13 cellular contexts compared by ENCODE assay signal in the genomic region with DNA sequence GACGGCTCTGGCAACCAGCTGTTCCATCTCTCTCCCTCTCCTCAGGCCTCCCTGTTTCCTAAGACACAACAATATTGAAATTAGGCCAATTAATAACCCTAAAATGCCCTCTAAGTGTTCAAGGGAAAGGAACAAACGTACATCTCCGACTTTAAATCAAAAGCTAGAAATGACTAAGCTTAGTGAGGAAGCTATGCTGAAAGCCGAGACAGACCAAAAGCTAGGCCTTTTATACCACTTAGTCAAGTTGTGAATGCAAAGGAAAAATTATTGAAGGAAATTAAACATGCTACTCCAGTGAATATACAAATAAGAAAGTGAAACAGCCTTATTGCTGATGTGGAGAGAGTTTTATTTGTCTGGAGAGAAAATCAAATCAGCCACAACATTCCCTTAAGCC.
"Had no signal": no experiment of that assay in that cellular context is flagged by ENCODE, and none has a peak within 500 bp of the region (broad histone marks: within the 10 kb centered on the region; RNA-seq: fewer than 3 reads in every experiment).

No MANE protein-coding gene starts in this region.

- H3K4me1 Mint-ChIP-seq: naive B cell; stimulated activated naive B cell treated with anti-CD40 and anti-IgM and Interleukin-4, amounts not matched to agents 10 μg/mL and 1 μg/mL and 100 μg/mL, for 72 hours had no signal

- H3K27ac Mint-ChIP-seq: stimulated activated naive B cell treated with anti-CD40 and anti-IgM and Interleukin-4, amounts not matched to agents 10 μg/mL and 1 μg/mL and 100 μg/mL, for 72 hours had no signal

- H3K27me3 Mint-ChIP-seq: naive B cell; stimulated activated naive B cell treated with anti-CD40 and anti-IgM and Interleukin-4, amounts not matched to agents 10 μg/mL and 1 μg/mL and 100 μg/mL, for 72 hours had no signal

- H3K4me3 ChIP-seq: esophagus squamous epithelium, mucosa of descending colon, sigmoid colon, tibial artery had no signal

- ATAC-seq: activated naive CD4-positive, alpha-beta T cell treated with anti-CD3 and anti-CD28 coated beads, Interleukin-2, amount 50 U/mL, for 72 hours; mucosa of descending colon; stimulated activated naive B cell treated with anti-CD40 and anti-IgM and Interleukin-4, amounts not matched to agents 10 μg/mL and 1 μg/mL and 100 μg/mL, for 72 hours had no signal

- H3K4me1 ChIP-seq: esophagus squamous epithelium had no signal

- H3K27me3 ChIP-seq: esophagus squamous epithelium, sigmoid colon, tibial artery had no signal

- H3K27ac ChIP-seq: esophagus squamous epithelium, sigmoid colon, tibial artery had no signal

- DNase-seq: amniotic stem cell; dermis blood vessel endothelial cell; effector memory CD4-positive, alpha-beta T cell; esophagus squamous epithelium; mesenchymal stem cell; mucosa of descending colon; naive B cell; nucleus accumbens; sigmoid colon; stimulated activated CD4-positive, alpha-beta T cell treated with anti-CD3 and anti-CD28 coated beads, Interleukin-4, amount 100 ng/mL, for 4 hours; stimulated activated naive B cell treated with anti-CD40 and anti-IgM and Interleukin-4, amounts not matched to agents 10 μg/mL and 1 μg/mL and 100 μg/mL, for 72 hours; tibial artery had no signal

- H3K9me3 Mint-ChIP-seq: activated naive CD4-positive, alpha-beta T cell treated with anti-CD3 and anti-CD28 coated beads, Interleukin-2, amount 50 U/mL, for 72 hours had no signal

- H3K36me3 ChIP-seq: sigmoid colon had no signal

- H3K9me3 ChIP-seq: esophagus squamous epithelium, mucosa of descending colon, sigmoid colon, tibial artery had no signal

- H3K4me3 Mint-ChIP-seq: naive B cell; stimulated activated naive B cell treated with anti-CD40 and anti-IgM and Interleukin-4, amounts not matched to agents 10 μg/mL and 1 μg/mL and 100 μg/mL, for 72 hours had no signal
